In the genomic region with DNA sequence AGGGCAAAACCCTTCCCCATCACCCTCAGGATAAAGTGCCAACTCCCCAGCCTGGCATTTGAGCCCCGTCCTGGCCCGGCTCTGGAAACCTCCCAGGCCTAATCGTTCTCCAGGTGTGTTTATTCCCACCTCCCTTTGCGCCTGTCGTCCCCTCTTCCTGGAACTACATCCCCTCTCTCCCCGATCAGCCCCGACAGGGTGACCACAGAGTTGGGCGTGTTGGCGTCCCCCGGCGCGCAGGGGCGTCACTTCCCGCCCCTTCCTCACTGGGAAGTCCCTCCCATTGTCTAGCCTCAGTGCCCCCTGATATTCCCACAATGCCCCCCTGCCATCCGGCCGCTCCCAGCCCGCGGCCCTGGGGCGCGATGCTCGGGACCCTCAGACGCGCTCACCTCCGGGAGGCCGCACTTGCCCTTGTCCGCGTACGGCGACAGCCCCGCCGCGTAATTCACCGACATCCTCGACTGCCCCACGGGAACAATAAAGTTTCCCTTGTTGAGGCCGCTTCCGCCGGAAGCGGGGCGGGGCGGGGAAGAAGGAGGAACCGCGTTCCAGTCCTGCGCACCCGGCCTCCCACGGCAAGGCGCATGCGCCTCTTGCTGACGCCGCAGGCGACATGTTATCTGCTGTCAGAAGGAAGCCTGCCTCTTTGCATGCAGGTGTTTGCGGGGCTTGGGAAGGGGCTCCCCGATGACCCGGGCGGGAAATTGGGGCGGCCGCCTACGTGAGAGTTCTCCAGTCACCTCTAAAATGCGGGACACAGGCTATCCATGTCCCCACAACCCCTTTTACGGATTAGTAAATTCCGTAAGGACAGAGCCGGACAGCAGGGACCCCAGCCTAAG, we compare ENCODE assay signal across 8 cellular contexts. TPM values are rescaled to one million over a fixed set of nuclear protein-coding genes. Genes with fewer than 3 reads are reported as not detected.
DNase-seq lines count a peak whose midpoint lies in the region; ATAC-seq and TF ChIP-seq lines count a peak whose summit lies in the region.

A gene (plus strand): TSS at position 608 of the 845 bp plus-strand sequence. CDS start 3,737 bp downstream, outside the sequence.
A gene (minus strand): TSS at position 482 of the 845 bp plus-strand sequence. CDS start 24 bp downstream, at position 458.

- H3K4me1 ChIP-seq in esophagus (ENCODE audit: control insufficient read depth in 2 of 2, insufficient read depth in 2 of 2, low read length in 1 of 2) (peaks cover 0 to 15% of the 10 kb centered on the region in 2 donors), mucosa of stomach (ENCODE audit: control insufficient read depth, insufficient read depth, low read length) (peaks cover 19% of the 10 kb centered on the region)

- ATAC-seq in GM21447 (IDR thresholded peaks at IDR 0.05; ENCODE audit: unreplicated experiment), result peak; percentile 62
- peak; percentile 92 to 94 for ATAC-seq in activated T-cell treated with anti-CD3 and anti-CD28 coated beads, Interleukin-2, amount 50 U/mL, for 4 hours

- H3K4me3 ChIP-seq in esophagus (ENCODE audit: low read depth in 1 of 2, low read length in 2 of 2) (peak within 1 kb of the TSS; percentile 80 to 89), mucosa of stomach (ENCODE audit: low read length) (peak within 1 kb of the TSS; percentile 40)

- DNase-seq in Caki2 (ENCODE audit: low read depth), result peak; percentile 93
- DNase-seq in activated T-cell treated with anti-CD3 and anti-CD28 coated beads, Interleukin-2, amount 50 U/mL, for 4 hours, result peak; percentile 95
- DNase-seq in stimulated activated CD8-positive, alpha-beta memory T cell treated with anti-CD3 and anti-CD28 coated beads, Interleukin-4, amount 100 ng/mL, for 4 hours (ENCODE audit: low read depth in 2 of 2, low spot score in 1 of 2), result peak; percentile 88 to 93

- H3K36me3 Mint-ChIP-seq in activated T-cell treated with anti-CD3 and anti-CD28 coated beads, Interleukin-2, amount 50 U/mL, for 4 hours (ENCODE audit: insufficient read depth), result peaks cover 8% of the 10 kb centered on the region

- H3K9ac ChIP-seq in mucosa of stomach (ENCODE audit: low read length), result peak within 1 kb of the TSS; percentile 85

- peak within 1 kb of the TSS; percentile 71 to 86 for H3K27ac ChIP-seq in esophagus (ENCODE audit: low read depth in 2 of 2, low read length in 1 of 2)

- TF ChIP-seq RAD21 in Ishikawa (IDR thresholded peaks at IDR 0.05; ENCODE audit: low read depth), result no peak

- 0 to 1% methylated on average over 62 of the region's 62 CpGs for WGBS in esophagus, 2 donors

- in situ Hi-C loops in Caki2 (cut with HindIII; ENCODE audit: low pct_unique_long_range_greater_than_20kb, low sequenced_read_pairs), result no loop called here

- peaks cover 0 to 9% of the 10 kb centered on the region in 2 donors for H3K36me3 ChIP-seq in esophagus (ENCODE audit: control insufficient read depth in 2 of 2, insufficient read depth in 2 of 2, low read length in 1 of 2)
- peaks cover under 1% of the 10 kb centered on the region for H3K36me3 ChIP-seq in mucosa of stomach (ENCODE audit: control insufficient read depth, insufficient read depth, low read length)

- H3K27me3 ChIP-seq in esophagus (ENCODE audit: control insufficient read depth in 1 of 2, insufficient read depth in 2 of 2, low read length in 2 of 2) (no peaks in the 10 kb centered on the region), mucosa of stomach (ENCODE audit: control insufficient read depth, insufficient read depth, low read length) (no peaks in the 10 kb centered on the region)

- peak within 1 kb of the TSS; percentile 98 for H3K4me3 Mint-ChIP-seq in activated T-cell treated with anti-CD3 and anti-CD28 coated beads, Interleukin-2, amount 50 U/mL, for 4 hours

- H3K9me3 Mint-ChIP-seq in activated T-cell treated with anti-CD3 and anti-CD28 coated beads, Interleukin-2, amount 50 U/mL, for 4 hours, result no peaks in the 10 kb centered on the region

- H3K9me3 ChIP-seq in esophagus (ENCODE audit: control insufficient read depth in 2 of 2, insufficient read depth in 1 of 2, low read depth in 1 of 2, low read length in 1 of 2) (no peaks in the 10 kb centered on the region), mucosa of stomach (ENCODE audit: control insufficient read depth, low read length) (no peaks in the 10 kb centered on the region)

- peaks cover 2% of the 10 kb centered on the region for H3K27me3 Mint-ChIP-seq in activated T-cell treated with anti-CD3 and anti-CD28 coated beads, Interleukin-2, amount 50 U/mL, for 4 hours (ENCODE audit: low read depth)

- peak; percentile 43; the same call in 1 of the 2 replicates for TF ChIP-seq EP300 in Ishikawa (IDR thresholded peaks at IDR 0.05; ENCODE audit: borderline replicate concordance)

- peaks cover 34% of the 10 kb centered on the region for H3K4me1 Mint-ChIP-seq in activated T-cell treated with anti-CD3 and anti-CD28 coated beads, Interleukin-2, amount 50 U/mL, for 4 hours (ENCODE audit: low read depth)

TF ChIP-seq in Ishikawa, 13 proteins besides CTCF, POLR2A, EP300 and RAD21 (continues in another document):
- TF ChIP-seq TEAD4 (IDR thresholded peaks at IDR 0.05) (peak; percentile 41), CREB1 (IDR thresholded peaks at IDR 0.05; ENCODE audit: low read depth) (peak; percentile 46; the same call in 1 of the 2 replicates), TAF1 (IDR thresholded peaks at IDR 0.05; ENCODE audit: low read depth) (peak; percentile 81), ZBTB7A (IDR thresholded peaks at IDR 0.05; ENCODE audit: low read depth) (peak; percentile 88), YY1 (IDR thresholded peaks at IDR 0.05; ENCODE audit: low read depth) (peak; percentile 87), NFIC (IDR thresholded peaks at IDR 0.05) (no peak), TCF12 (IDR thresholded peaks at IDR 0.05; ENCODE audit: low read depth) (peak; percentile 76)
- TF ChIP-seq, protein P1, sequence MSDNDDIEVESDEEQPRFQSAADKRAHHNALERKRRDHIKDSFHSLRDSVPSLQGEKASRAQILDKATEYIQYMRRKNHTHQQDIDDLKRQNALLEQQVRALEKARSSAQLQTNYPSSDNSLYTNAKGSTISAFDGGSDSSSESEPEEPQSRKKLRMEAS (IDR thresholded peaks at IDR 0.05), result peak; percentile 67; the same call in 1 of the 2 replicates

TF ChIP-seq in PFSK-1, 5 proteins besides CTCF, POLR2A, EP300 and RAD21:
- TF ChIP-seq TAF1 (IDR thresholded peaks at IDR 0.05; ENCODE audit: borderline replicate concordance, insufficient read depth, low read length), result 0 out of 2 replicates have a peak, but pooled peaks have one; percentile 22
- TF ChIP-seq, protein P2, sequence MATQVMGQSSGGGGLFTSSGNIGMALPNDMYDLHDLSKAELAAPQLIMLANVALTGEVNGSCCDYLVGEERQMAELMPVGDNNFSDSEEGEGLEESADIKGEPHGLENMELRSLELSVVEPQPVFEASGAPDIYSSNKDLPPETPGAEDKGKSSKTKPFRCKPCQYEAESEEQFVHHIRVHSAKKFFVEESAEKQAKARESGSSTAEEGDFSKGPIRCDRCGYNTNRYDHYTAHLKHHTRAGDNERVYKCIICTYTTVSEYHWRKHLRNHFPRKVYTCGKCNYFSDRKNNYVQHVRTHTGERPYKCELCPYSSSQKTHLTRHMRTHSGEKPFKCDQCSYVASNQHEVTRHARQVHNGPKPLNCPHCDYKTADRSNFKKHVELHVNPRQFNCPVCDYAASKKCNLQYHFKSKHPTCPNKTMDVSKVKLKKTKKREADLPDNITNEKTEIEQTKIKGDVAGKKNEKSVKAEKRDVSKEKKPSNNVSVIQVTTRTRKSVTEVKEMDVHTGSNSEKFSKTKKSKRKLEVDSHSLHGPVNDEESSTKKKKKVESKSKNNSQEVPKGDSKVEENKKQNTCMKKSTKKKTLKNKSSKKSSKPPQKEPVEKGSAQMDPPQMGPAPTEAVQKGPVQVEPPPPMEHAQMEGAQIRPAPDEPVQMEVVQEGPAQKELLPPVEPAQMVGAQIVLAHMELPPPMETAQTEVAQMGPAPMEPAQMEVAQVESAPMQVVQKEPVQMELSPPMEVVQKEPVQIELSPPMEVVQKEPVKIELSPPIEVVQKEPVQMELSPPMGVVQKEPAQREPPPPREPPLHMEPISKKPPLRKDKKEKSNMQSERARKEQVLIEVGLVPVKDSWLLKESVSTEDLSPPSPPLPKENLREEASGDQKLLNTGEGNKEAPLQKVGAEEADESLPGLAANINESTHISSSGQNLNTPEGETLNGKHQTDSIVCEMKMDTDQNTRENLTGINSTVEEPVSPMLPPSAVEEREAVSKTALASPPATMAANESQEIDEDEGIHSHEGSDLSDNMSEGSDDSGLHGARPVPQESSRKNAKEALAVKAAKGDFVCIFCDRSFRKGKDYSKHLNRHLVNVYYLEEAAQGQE (IDR thresholded peaks at IDR 0.05; ENCODE audit: insufficient read depth in 1 of 2, low read depth in 2 of 2, low read length in 2 of 2), result 0 out of 4 replicates have a peak, but pooled peaks have one; percentile 12 to 48
- TF ChIP-seq SIN3A (IDR thresholded peaks at IDR 0.05; ENCODE audit: borderline replicate concordance, insufficient read depth, low read length), result no peak
- TF ChIP-seq FOXP2 (optimal IDR thresholded peaks at IDR 0.05; ENCODE audit: borderline replicate concordance, extremely low read depth, extremely low read length, insufficient read depth), result peak; percentile 60
- peak; percentile 75; the same call in 1 of the 2 replicates for TF ChIP-seq POLR2AphosphoS5 (IDR thresholded peaks at IDR 0.05; ENCODE audit: low read depth, low read length)

RNA-seq across cellular contexts. Expression of the first gene that starts in this region (rescaled TPM):
- total RNA-seq in Caki2 (2014; rRNA removed; shearing (Covaris generic); ENCODE audit: low replicate concordance), result 0.64 and 1.9 TPM in 2 replicates
- polyA plus RNA-seq in PFSK-1 (2012; ENCODE audit: insufficient read length, low read depth), result 0.85 TPM
- under 1 TPM; 0.25 to 0.71 (median 0.26) TPM for total RNA-seq in activated T-cell treated with anti-CD3 and anti-CD28 coated beads, Interleukin-2, amount 50 U/mL, for 4 hours
- polyA plus RNA-seq in esophagus, result under 1 TPM; 0.21 to 0.59 TPM

RNA-seq across cellular contexts. Expression of the second gene that starts in this region (rescaled TPM):
- 27.2 and 28.8 TPM in 2 replicates for total RNA-seq in Caki2 (2014; rRNA removed; shearing (Covaris generic); ENCODE audit: low replicate concordance)
- 61.8 TPM for polyA plus RNA-seq in PFSK-1 (2012; ENCODE audit: insufficient read length, low read depth)
- total RNA-seq in activated T-cell treated with anti-CD3 and anti-CD28 coated beads, Interleukin-2, amount 50 U/mL, for 4 hours, result 10 to 100 TPM; 42.9 to 48.2 (median 43.9) TPM
- 10 to 100 TPM; 16.9 to 22.0 TPM for polyA plus RNA-seq in esophagus

Comparison
In these comparisons a context has a peak if more than half of its experiments do, and no peak if none do; other contexts are left out.
1. Peak in every context shown above with its lines: DNase-seq, ATAC-seq, H3K4me3 ChIP-seq and H3K27ac ChIP-seq.